Comparison of ENCODE assay signal across 7 cellular contexts in genomic region chr10:18312385-18313145, GRCh38.
DNase-seq lines count a peak whose midpoint lies in the region; ATAC-seq and TF ChIP-seq lines count a peak whose summit lies in the region.

No MANE protein-coding gene starts in this region.

- peak overlapping the region in 1 of 5 experiments; percentile 11 for H3K4me3 Mint-ChIP-seq in brain
- H3K4me3 Mint-ChIP-seq in activated naive CD8-positive, alpha-beta T cell treated with anti-CD3 and anti-CD28 coated beads, Interleukin-2, amount 50 U/mL, for 24 hours: no peak overlapping the region

- H3K27ac Mint-ChIP-seq in brain: peak overlapping the region in 3 of 5 experiments; percentile 22 to 67 (median 32)
- H3K27ac Mint-ChIP-seq in activated naive CD8-positive, alpha-beta T cell treated with anti-CD3 and anti-CD28 coated beads, Interleukin-2, amount 50 U/mL, for 24 hours: no peak overlapping the region

- DNase-seq in NCI-H146 (lab: John Stamatoyannopoulos, UW) (peak; percentile 59), kidney tubule cell (ENCODE audit: low spot score) (peak; percentile 50), HK-2 (ENCODE audit: unreplicated experiment) (no peak)
- DNase-seq in activated naive CD8-positive, alpha-beta T cell treated with anti-CD3 and anti-CD28 coated beads, Interleukin-2, amount 50 U/mL, for 24 hours: no peak

- no peaks in the 10 kb centered on the region for H3K36me3 Mint-ChIP-seq in brain
- no peaks in the 10 kb centered on the region for H3K36me3 Mint-ChIP-seq in activated naive CD8-positive, alpha-beta T cell treated with anti-CD3 and anti-CD28 coated beads, Interleukin-2, amount 50 U/mL, for 24 hours (ENCODE audit: low read depth)

- peaks cover 11% of the 10 kb centered on the region for H3K4me1 Mint-ChIP-seq in brain
- H3K4me1 Mint-ChIP-seq in activated naive CD8-positive, alpha-beta T cell treated with anti-CD3 and anti-CD28 coated beads, Interleukin-2, amount 50 U/mL, for 24 hours: no peaks in the 10 kb centered on the region

- ATAC-seq in GM18511 (IDR thresholded peaks at IDR 0.05; ENCODE audit: unreplicated experiment) (peak; percentile 96), HG02571 (IDR thresholded peaks at IDR 0.05; ENCODE audit: unreplicated experiment) (peak; percentile 90)
- ATAC-seq in activated naive CD8-positive, alpha-beta T cell treated with anti-CD3 and anti-CD28 coated beads, Interleukin-2, amount 50 U/mL, for 24 hours: no peak

- TF ChIP-seq CTCF in brain (conservative IDR thresholded peaks at IDR 0.05): peak; percentile 47 to 51

- peaks cover 0 to 4% (median 3%) of the 10 kb centered on the region in 5 experiments for H3K9me3 Mint-ChIP-seq in brain
- H3K9me3 Mint-ChIP-seq in activated naive CD8-positive, alpha-beta T cell treated with anti-CD3 and anti-CD28 coated beads, Interleukin-2, amount 50 U/mL, for 24 hours: no peaks in the 10 kb centered on the region

- H3K27me3 Mint-ChIP-seq in brain: peaks cover 3% of the 10 kb centered on the region
- H3K27me3 Mint-ChIP-seq in activated naive CD8-positive, alpha-beta T cell treated with anti-CD3 and anti-CD28 coated beads, Interleukin-2, amount 50 U/mL, for 24 hours: peaks cover 3% of the 10 kb centered on the region

Comparison
In these comparisons a context has a peak if more than half of its experiments do, and no peak if none do; other contexts are left out.
1. DNase-seq: peak in NCI-H146 (single experiment) and kidney tubule cell (single experiment); none in activated naive CD8-positive, alpha-beta T cell treated with anti-CD3 and anti-CD28 coated beads, Interleukin-2, amount 50 U/mL, for 24 hours (single experiment) and HK-2 (single experiment).